1 cellular context compared by ENCODE assay signal in the genomic region with DNA sequence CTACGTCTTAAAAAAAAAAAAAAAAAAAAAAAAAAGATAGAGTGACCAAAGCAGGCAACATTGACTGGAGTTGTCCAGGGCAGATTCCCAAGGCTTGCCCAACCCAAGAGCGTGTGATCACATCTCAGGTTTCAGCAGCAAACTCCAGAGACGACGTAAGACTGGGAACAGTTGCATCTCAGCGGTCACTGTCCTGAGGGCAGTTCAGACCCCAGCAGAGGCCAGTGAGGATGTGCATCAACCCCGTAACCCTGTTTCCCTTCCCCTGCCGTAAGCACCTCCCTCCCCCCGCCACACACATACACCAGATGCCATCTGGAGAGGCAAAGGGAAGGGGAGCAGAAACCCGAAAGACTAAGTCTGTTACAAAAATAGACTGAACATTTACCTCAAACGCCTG.
TF ChIP-seq lines count a peak whose summit lies in the region.

No MANE protein-coding gene starts in this region.

TF ChIP-seq in liver, 16 proteins besides CTCF, POLR2A, EP300 and RAD21 (continued from another document):
- TF ChIP-seq ZBTB33 (IDR thresholded peaks at IDR 0.05) (no peak), RXRA (IDR thresholded peaks at IDR 0.05) (peak; percentile 36 to 42), YY1 (IDR thresholded peaks at IDR 0.05) (no peak), JUND (IDR thresholded peaks at IDR 0.05) (no peak)
